ENCODE assay signal across 1 cellular context in the genomic region with DNA sequence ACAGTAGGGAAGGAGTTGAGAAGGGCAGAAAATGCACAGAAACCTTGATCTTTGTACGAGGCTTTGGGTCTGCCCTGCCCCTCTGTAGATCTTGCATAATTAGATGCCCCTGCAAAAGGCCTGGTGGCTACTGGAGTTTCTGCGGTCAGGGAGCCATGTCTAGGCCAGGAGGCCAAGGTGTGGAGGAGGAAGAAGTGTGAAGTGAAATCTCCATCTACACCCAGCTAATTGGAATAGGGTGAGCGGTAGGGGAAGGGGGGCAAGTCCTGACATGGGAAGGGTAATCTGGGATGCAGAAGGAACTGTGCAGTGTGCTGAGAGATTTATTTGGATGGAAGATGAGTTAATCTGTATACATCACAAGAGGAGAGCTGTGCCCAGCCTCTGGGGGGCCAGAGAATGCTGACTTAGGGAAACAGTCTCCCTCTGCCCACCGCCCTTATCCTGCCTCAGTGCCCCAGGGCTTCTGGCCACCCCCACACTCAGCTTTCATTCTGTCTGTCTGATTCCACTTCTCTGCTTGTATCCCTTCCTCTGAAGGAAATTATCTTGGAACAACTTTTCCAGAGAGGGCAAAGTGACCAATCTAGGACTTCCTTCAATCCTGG.
TF ChIP-seq lines count a peak whose summit lies in the region.

No MANE protein-coding gene starts in this region.

TF ChIP-seq in HepG2, 621 proteins besides CTCF, POLR2A, EP300 and RAD21:
- TF ChIP-seq HDAC6 (IDR thresholded peaks at IDR 0.05; ENCODE audit: low read depth, low read length), result no peak
- TF ChIP-seq MAFK (conservative IDR thresholded peaks at IDR 0.05 in 1 of 2, IDR thresholded peaks at IDR 0.05 in 1 of 2; ENCODE audit: low read length in 2 of 2), result peak; percentile 72 to 75
- peak; percentile 48 for TF ChIP-seq MAFF (IDR thresholded peaks at IDR 0.05; ENCODE audit: low read depth, low read length)
- TF ChIP-seq HNF4A (CRISPR knock-in tag; IDR thresholded peaks at IDR 0.05), result peak; percentile 56
